ENCODE assay signal across 1 cellular context in genomic region chr13:113187263-113187669, GRCh38.
A peak's percentile ranks its signal among the peaks of the same experiment; 100 is the strongest.
TF ChIP-seq lines count a peak whose summit lies in the region.

No MANE protein-coding gene starts in this region.

TF ChIP-seq in K562, 482 proteins besides CTCF, POLR2A, EP300 and RAD21 (continued from another document):
- no peak for TF ChIP-seq ZNF23 (CRISPR knock-in tag; IDR thresholded peaks at IDR 0.05)
- TF ChIP-seq KDM1A (IDR thresholded peaks at IDR 0.05) = peak in 1 of 2 experiments; percentile 52; a peak in 1 of 4 replicates
- no peak for TF ChIP-seq SRSF9 (IDR thresholded peaks at IDR 0.05; ENCODE audit: borderline replicate concordance, low read depth, low read length)
- TF ChIP-seq ZFP36 (IDR thresholded peaks at IDR 0.05; ENCODE audit: low read depth, low read length, partially characterized antibody) = no peak
- TF ChIP-seq MLX (CRISPR knock-in tag; conservative IDR thresholded peaks at IDR 0.05) = no peak
- peak; percentile 86 for TF ChIP-seq PKNOX1 (IDR thresholded peaks at IDR 0.05)
- no peak for TF ChIP-seq MIER1 (IDR thresholded peaks at IDR 0.05; ENCODE audit: low read depth)
- TF ChIP-seq ELF1 (tag; IDR thresholded peaks at IDR 0.05) = no peak
- TF ChIP-seq SIRT6 (IDR thresholded peaks at IDR 0.05; ENCODE audit: low read depth, low read length) = no peak
- 0 out of 4 replicates have a peak, but pooled peaks of 1 of the 2 experiments have one; percentile 17 for TF ChIP-seq NRF1 (conservative IDR thresholded peaks at IDR 0.05 in 1 of 2, IDR thresholded peaks at IDR 0.05 in 1 of 2)
- TF ChIP-seq CBFB (CRISPR knock-in tag; IDR thresholded peaks at IDR 0.05) = no peak
- TF ChIP-seq RUNX1 (IDR thresholded peaks at IDR 0.05; ENCODE audit: low read depth) = no peak
- no peak for TF ChIP-seq ZNF609 (CRISPR knock-in tag; IDR thresholded peaks at IDR 0.05; ENCODE audit: borderline replicate concordance)
- peak; percentile 21; the same call in 1 of the 2 replicates for TF ChIP-seq TEAD4 (IDR thresholded peaks at IDR 0.05; ENCODE audit: low read length)
- TF ChIP-seq TEAD4 (CRISPR knock-in tag; IDR thresholded peaks at IDR 0.05; ENCODE audit: borderline replicate concordance) = no peak
- no peak for TF ChIP-seq MYBL2 (IDR thresholded peaks at IDR 0.05; ENCODE audit: low read depth)
- no peak for TF ChIP-seq MYBL2 (CRISPR knock-in tag; IDR thresholded peaks at IDR 0.05; ENCODE audit: borderline replicate concordance)
- TF ChIP-seq DEAF1 (CRISPR knock-in tag; IDR thresholded peaks at IDR 0.05) = no peak
- no peak for TF ChIP-seq POLR2AphosphoS2 (IDR thresholded peaks at IDR 0.05; ENCODE audit: low read length)
- no peak for TF ChIP-seq BMI1 (IDR thresholded peaks at IDR 0.05; ENCODE audit: low read length)
- TF ChIP-seq ZBED1 (IDR thresholded peaks at IDR 0.05) = no peak
- no peak for TF ChIP-seq ZNF766 (CRISPR knock-in tag; conservative IDR thresholded peaks at IDR 0.05)
- TF ChIP-seq JUN (IDR thresholded peaks at IDR 0.05; ENCODE audit: borderline replicate concordance, low read depth, low read length) = peak; percentile 89
- no peak for TF ChIP-seq JUN (CRISPR knock-in tag; IDR thresholded peaks at IDR 0.05; ENCODE audit: borderline replicate concordance)
- no peak for TF ChIP-seq MEF2D (tag; conservative IDR thresholded peaks at IDR 0.05; ENCODE audit: low read depth)
- TF ChIP-seq KAT8 (IDR thresholded peaks at IDR 0.05; ENCODE audit: low read depth) = no peak
- peak; percentile 67; the same call in 1 of the 2 replicates for TF ChIP-seq DPF2 (IDR thresholded peaks at IDR 0.05)
- no peak for TF ChIP-seq ATF1 (CRISPR knock-in tag; IDR thresholded peaks at IDR 0.05)
- TF ChIP-seq ATF1 (tag; IDR thresholded peaks at IDR 0.05) = peak; percentile 34; the same call in 1 of the 2 replicates
- TF ChIP-seq E2F6 (IDR thresholded peaks at IDR 0.05; ENCODE audit: borderline replicate concordance in 1 of 2, extremely low read depth in 1 of 2, insufficient read depth in 1 of 2, insufficient read length in 1 of 2, low read depth in 1 of 2, low read length in 1 of 2, poor library complexity in 1 of 2, severe bottlenecking in 1 of 2) = no peak
- TF ChIP-seq TFAP4 (CRISPR knock-in tag; IDR thresholded peaks at IDR 0.05; ENCODE audit: borderline replicate concordance) = no peak
- TF ChIP-seq GTF2A2 (tag; IDR thresholded peaks at IDR 0.05) = no peak
- no peak for TF ChIP-seq SNRNP70 (optimal IDR thresholded peaks at IDR 0.05; ENCODE audit: low read depth, low read length)
- no peak for TF ChIP-seq ZNF124 (CRISPR knock-in tag; IDR thresholded peaks at IDR 0.05)
- no peak for TF ChIP-seq ZKSCAN8 (CRISPR knock-in tag; IDR thresholded peaks at IDR 0.05)
- TF ChIP-seq RFX7 (CRISPR knock-in tag; IDR thresholded peaks at IDR 0.05) = no peak
- TF ChIP-seq NCOA2 (IDR thresholded peaks at IDR 0.05; ENCODE audit: partially characterized antibody in 2 of 2) = no peak
- TF ChIP-seq ZNF239 (CRISPR knock-in tag; IDR thresholded peaks at IDR 0.05) = no peak
- TF ChIP-seq SMARCA4 (IDR thresholded peaks at IDR 0.05) = peak; percentile 67; the same call in 1 of the 2 replicates
- no peak for TF ChIP-seq ZNF512 (tag; IDR thresholded peaks at IDR 0.05)
- TF ChIP-seq DIDO1 (tag; IDR thresholded peaks at IDR 0.05; ENCODE audit: low read depth) = no peak
- no peak for TF ChIP-seq COPS2 (conservative IDR thresholded peaks at IDR 0.05)
- peak; percentile 86 for TF ChIP-seq CTBP1 (IDR thresholded peaks at IDR 0.05; ENCODE audit: borderline replicate concordance)
- peak; percentile 99 for TF ChIP-seq FOSL1 (tag; conservative IDR thresholded peaks at IDR 0.05)
- no peak for TF ChIP-seq ZNF592 (IDR thresholded peaks at IDR 0.05)
- no peak for TF ChIP-seq IRF2 (CRISPR knock-in tag; IDR thresholded peaks at IDR 0.05)
- TF ChIP-seq FOS (IDR thresholded peaks at IDR 0.05; ENCODE audit: extremely low read depth, insufficient read length) = peak; percentile 32
- TF ChIP-seq EGR1 (conservative IDR thresholded peaks at IDR 0.05) = no peak
- TF ChIP-seq SMARCE1 (IDR thresholded peaks at IDR 0.05) = peak; percentile 57; the same call in 1 of the 2 replicates
- no peak for TF ChIP-seq ELF2 (CRISPR knock-in tag; IDR thresholded peaks at IDR 0.05)
- peak; percentile 65 for TF ChIP-seq ARID1B (IDR thresholded peaks at IDR 0.05)
- TF ChIP-seq ATF3 (IDR thresholded peaks at IDR 0.05) = peak; percentile 90
- no peak for TF ChIP-seq ATF3 (CRISPR knock-in tag; conservative IDR thresholded peaks at IDR 0.05)
